ENCODE assay signal across 8 cellular contexts in genomic region chr11:47269829-47270305, GRCh38. TPM values are rescaled to one million over a fixed set of nuclear protein-coding genes. Genes with fewer than 3 reads are reported as not detected.
DNase-seq lines count a peak whose midpoint lies in the region; ATAC-seq and TF ChIP-seq lines count a peak whose summit lies in the region.

Gene MADD (plus strand): TSS chr11:47270133.

- no peaks in the 10 kb centered on the region for H3K27me3 ChIP-seq in Loucy (ENCODE audit: insufficient read depth, low read length, poor library complexity, severe bottlenecking)
- H3K27me3 ChIP-seq in thoracic aorta (replicated peaks; ENCODE audit: insufficient read depth), result no peaks in the 10 kb centered on the region

- H3K36me3 Mint-ChIP-seq in activated naive CD4-positive, alpha-beta T cell treated with anti-CD3 and anti-CD28 coated beads, Interleukin-2, amount 10 ng/mL, durations not matched to agents 7 days and 5 days, result peaks cover 19% of the 10 kb centered on the region
- peaks cover 6% of the 10 kb centered on the region for H3K36me3 Mint-ChIP-seq in osteocyte (ENCODE audit: unreplicated experiment)

- H3K9me3 ChIP-seq in Loucy (ENCODE audit: insufficient read depth, low read depth, low read length) (no peaks in the 10 kb centered on the region), thoracic aorta (no peaks in the 10 kb centered on the region)

- no peaks in the 10 kb centered on the region for H3K9me2 ChIP-seq in Loucy (replicated peaks; ENCODE audit: low read depth, low read length)

- no peaks in the 10 kb centered on the region for H3K27me3 Mint-ChIP-seq in activated naive CD4-positive, alpha-beta T cell treated with anti-CD3 and anti-CD28 coated beads, Interleukin-2, amount 10 ng/mL, durations not matched to agents 7 days and 5 days
- H3K27me3 Mint-ChIP-seq in osteocyte (ENCODE audit: unreplicated experiment), result no peaks in the 10 kb centered on the region

- TF ChIP-seq CTCF in Loucy (conservative IDR thresholded peaks at IDR 0.05; ENCODE audit: low read length) (no peak), osteocyte (IDR thresholded peaks at IDR 0.05) (no peak), thoracic aorta (IDR thresholded peaks at IDR 0.05) (no peak)

- peaks cover 42% of the 10 kb centered on the region for H4K20me1 ChIP-seq in Loucy (ENCODE audit: insufficient read depth, low read length, poor library complexity, severe bottlenecking)

- CTCF ChIA-PET in activated naive CD4-positive, alpha-beta T cell treated with anti-CD3 and anti-CD28 coated beads, Interleukin-2, amount 10 ng/mL, durations not matched to agents 7 days and 5 days (lab: Charles Lee), result no interaction called here

- H3K4me1 Mint-ChIP-seq in activated naive CD4-positive, alpha-beta T cell treated with anti-CD3 and anti-CD28 coated beads, Interleukin-2, amount 10 ng/mL, durations not matched to agents 7 days and 5 days, result peaks cover 62% of the 10 kb centered on the region
- H3K4me1 Mint-ChIP-seq in osteocyte (ENCODE audit: unreplicated experiment), result peaks cover 58% of the 10 kb centered on the region

- H3F3A ChIP-seq in Loucy (ENCODE audit: low read depth), result peaks cover 10% of the 10 kb centered on the region

- H3K9me3 Mint-ChIP-seq in activated naive CD4-positive, alpha-beta T cell treated with anti-CD3 and anti-CD28 coated beads, Interleukin-2, amount 10 ng/mL, durations not matched to agents 7 days and 5 days, result no peaks in the 10 kb centered on the region
- H3K9me3 Mint-ChIP-seq in osteocyte (ENCODE audit: unreplicated experiment), result no peaks in the 10 kb centered on the region

- H3K27ac ChIP-seq in thoracic aorta, result peak within 1 kb of the TSS; percentile 86

- peak; percentile 66 for ATAC-seq in thoracic aorta (ENCODE audit: insufficient number of reproducible peaks, low FRiP score, low read depth)

- peak within 1 kb of the TSS; percentile 84 for H3K4me3 Mint-ChIP-seq in activated naive CD4-positive, alpha-beta T cell treated with anti-CD3 and anti-CD28 coated beads, Interleukin-2, amount 10 ng/mL, durations not matched to agents 7 days and 5 days
- H3K4me3 Mint-ChIP-seq in osteocyte (ENCODE audit: unreplicated experiment), result peak within 1 kb of the TSS; percentile 92

- peak within 1 kb of the TSS; percentile 94 for H3K4me2 ChIP-seq in Loucy (ENCODE audit: low read depth, low read length, poor library complexity, severe bottlenecking)

- in situ Hi-C loops in G401 (cut with HindIII; ENCODE audit: low sequenced_read_pairs), result no loop called here
- in situ Hi-C loops in SK-MEL-5 (cut with HindIII; ENCODE audit: low pct_unique_long_range_greater_than_20kb, low sequenced_read_pairs), result no loop called here

- H3K27ac Mint-ChIP-seq in activated naive CD4-positive, alpha-beta T cell treated with anti-CD3 and anti-CD28 coated beads, Interleukin-2, amount 10 ng/mL, durations not matched to agents 7 days and 5 days, result peak within 1 kb of the TSS; percentile 99
- H3K27ac Mint-ChIP-seq in osteocyte (ENCODE audit: unreplicated experiment), result peak within 1 kb of the TSS; percentile 98

- H2AFZ ChIP-seq in Loucy (ENCODE audit: low read length), result peak within 1 kb of the TSS; percentile 80

- H3K4me3 ChIP-seq in Loucy (ENCODE audit: low read length, poor library complexity, severe bottlenecking), result peak within 1 kb of the TSS; percentile 75
- H3K4me3 ChIP-seq in thoracic aorta, result peak within 1 kb of the TSS; percentile 94

- DNase-seq in G401 (ENCODE audit: low spot score) (peak; percentile 85), H4 (ENCODE audit: low spot score) (peak; percentile 49), SK-MEL-5 (ENCODE audit: low read depth, low spot score) (peak; percentile 78), glomerular endothelial cell (ENCODE audit: extremely low read depth, low read depth, low spot score) (no peak), osteocyte (ENCODE audit: extremely low spot score, unreplicated experiment) (peak; percentile 93), thoracic aorta (ENCODE audit: low spot score) (peak; percentile 33)
- peak; percentile 92 for DNase-seq in activated naive CD4-positive, alpha-beta T cell treated with anti-CD3 and anti-CD28 coated beads, Interleukin-2, amount 10 ng/mL, durations not matched to agents 7 days and 5 days

- H3K36me3 ChIP-seq in Loucy (ENCODE audit: insufficient read depth, low read length) (peaks cover 8% of the 10 kb centered on the region; the same call in 1 of the 2 replicates), thoracic aorta (peaks cover 6% of the 10 kb centered on the region)

- peak within 1 kb of the TSS; percentile 87 for H3K9ac ChIP-seq in Loucy (ENCODE audit: low read depth, low read length, poor library complexity, severe bottlenecking)

- H3K4me1 ChIP-seq in Loucy (ENCODE audit: insufficient read depth, low read length, poor library complexity, severe bottlenecking), result peaks cover 52% of the 10 kb centered on the region
- peaks cover 21 to 38% of the 10 kb centered on the region in 2 donors for H3K4me1 ChIP-seq in thoracic aorta (ENCODE audit: control insufficient read depth in 1 of 2, low read depth in 2 of 2)

- peaks cover 46% of the 10 kb centered on the region for H3K79me2 ChIP-seq in Loucy (ENCODE audit: insufficient read depth, low read length)

RNA-seq across cellular contexts. Expression of gene MADD, which starts in this region (rescaled TPM):
- total RNA-seq in G401 (2014; rRNA removed; shearing (Covaris generic)), result 12.9 and 13.4 TPM in 2 replicates
- 8.9 and 17.2 TPM in 2 replicates for total RNA-seq in H4 (2014; rRNA removed; shearing (Covaris generic))
- total RNA-seq in SK-MEL-5 (2014; rRNA removed; shearing (Covaris generic)), result 15.7 and 16.2 TPM in 2 replicates
- polyA plus RNA-seq in SK-MEL-5 (2015; cell fraction: cytosol; rRNA removed), result 35.5 and 48.7 TPM in 2 replicates
- 98.9 and 146 TPM in 2 replicates for polyA plus RNA-seq in SK-MEL-5 (2015; cell fraction: nucleus; rRNA removed)
- total RNA-seq in glomerular endothelial cell (28.1 and 39.7 TPM in 2 replicates), osteocyte (55.4 and 67.2 TPM in 2 replicates), thoracic aorta (10 to 100 TPM; 58.9 to 74.3 TPM)
